Comparison of ENCODE assay signal across 8 cellular contexts in genomic region chr12:124767075-124767821, GRCh38.
DNase-seq lines count a peak whose midpoint lies in the region; ATAC-seq and TF ChIP-seq lines count a peak whose summit lies in the region.

No MANE protein-coding gene starts in this region.

- H3K36me3 Mint-ChIP-seq in CD14-positive monocyte (peaks cover 5 to 7% of the 10 kb centered on the region in 2 donors), natural killer cell (no peaks in the 10 kb centered on the region)

- intact Hi-C loops in CD14-positive monocyte (cut with micrococcal nuclease) = loop anchor here (2.0 to 5.0 kb wide), 8 partner anchors 35 to 215 kb away; partner anchors contain the start of gene NCOR2 (in 1 of the 2)
- intact Hi-C loops in natural killer cell (cut with micrococcal nuclease) = loop anchor here (1.0 to 5.0 kb wide), 2 partner anchors 435 to 731 kb away; no protein-coding TSS in a partner anchor

- peaks cover 0 to 17% (median 11%) of the 10 kb centered on the region in 7 donors for H3K9me3 Mint-ChIP-seq in CD14-positive monocyte
- peaks cover 0 to 2% of the 10 kb centered on the region in 2 donors for H3K9me3 Mint-ChIP-seq in natural killer cell

- peak; percentile 80 for DNase-seq in CD14-positive monocyte (ENCODE audit: low spot score)
- DNase-seq in GM19238 (ENCODE audit: insufficient read length, low spot score) = peak; percentile 87
- DNase-seq in NOMO-1 treated with DMSO at 0.1 percent for 48 hours (lab: John Stamatoyannopoulos, UW; ENCODE audit: unreplicated experiment) = peak; percentile 74
- DNase-seq in activated CD8-positive, alpha-beta memory T cell treated with anti-CD3 and anti-CD28 coated beads, Interleukin-2, amount 50 U/mL, for 4 hours = peak; percentile 87
- DNase-seq in erythroblast (lab: John Stamatoyannopoulos, UW) = peak; percentile 60 to 78
- DNase-seq in natural killer cell = peak; percentile 83
- DNase-seq in stimulated activated naive CD4-positive, alpha-beta T cell (lab: John Stamatoyannopoulos, UW) = peak; percentile 64 to 86 (median 72)

- H3K27ac Mint-ChIP-seq in CD14-positive monocyte = peak overlapping the region; percentile 80 to 95 (median 89)
- H3K27ac Mint-ChIP-seq in natural killer cell = peak overlapping the region; percentile 64 to 80

- H3K27me3 Mint-ChIP-seq in CD14-positive monocyte (ENCODE audit: low read depth in 3 of 3) (peaks cover 2 to 10% (median 5%) of the 10 kb centered on the region in 3 donors), natural killer cell (ENCODE audit: low read depth in 2 of 2) (peaks cover 27 to 35% of the 10 kb centered on the region in 2 donors)

- peak; percentile 74 for ATAC-seq in HG03442 (IDR thresholded peaks at IDR 0.05; ENCODE audit: unreplicated experiment)
- peak; percentile 78 to 87 (median 78) for ATAC-seq in natural killer cell

- TF ChIP-seq POLR2A in erythroblast (IDR thresholded peaks at IDR 0.05; ENCODE audit: low read length) = no peak

- H3K4me1 Mint-ChIP-seq in CD14-positive monocyte (peaks cover 82% of the 10 kb centered on the region), natural killer cell (peaks cover 21% of the 10 kb centered on the region in 2 donors)

- H3K4me3 Mint-ChIP-seq in CD14-positive monocyte (peak overlapping the region in 1 of 2 donors; percentile 12), natural killer cell (peak overlapping the region; percentile 60)

- TF ChIP-seq CTCF in CD14-positive monocyte (IDR thresholded peaks at IDR 0.05) (peak; percentile 100), natural killer cell (IDR thresholded peaks at IDR 0.05) (peak; percentile 98)

Comparison
In these comparisons a context has a peak if more than half of its experiments do, and no peak if none do; other contexts are left out.
1. Peak in every context shown above with its lines: DNase-seq and ATAC-seq.